In genomic region chr10:87918254-87918859, GRCh38 we compare ENCODE assay signal across 13 cellular contexts. TPM values are rescaled to one million over a fixed set of nuclear protein-coding genes. Genes with fewer than 3 reads are reported as not detected.
A peak's percentile ranks its signal among the peaks of the same experiment; 100 is the strongest.
DNase-seq lines count a peak whose midpoint lies in the region; ATAC-seq and TF ChIP-seq lines count a peak whose summit lies in the region.
"Had no signal": no experiment of that assay in that cellular context is flagged by ENCODE, and none has a peak within 500 bp of the region (broad histone marks: within the 10 kb centered on the region; RNA-seq: fewer than 3 reads in every experiment).

No MANE protein-coding gene starts in this region.

- peak; percentile 28 for ATAC-seq in central memory CD8-positive, alpha-beta T cell (replicated peaks; ENCODE audit: extremely low read depth, poor library complexity, severe bottlenecking)
- ATAC-seq in GM21381 (IDR thresholded peaks at IDR 0.05; ENCODE audit: unreplicated experiment) (no peak), HG02981 (IDR thresholded peaks at IDR 0.05; ENCODE audit: unreplicated experiment) (no peak)
- ATAC-seq: SK-N-SH treated with all-trans-retinoic acid at 6 μM for 48 hours had no signal

- peak overlapping the region; percentile 27 for H3K27ac Mint-ChIP-seq in activated T-cell treated with anti-CD3 and anti-CD28 coated beads, Interleukin-2, amount 50 U/mL, for 24 hours
- H3K27ac Mint-ChIP-seq in central memory CD8-positive, alpha-beta T cell (ENCODE audit: low read depth): peak overlapping the region; percentile 82

- peaks cover 12% of the 10 kb centered on the region for H3K9me3 Mint-ChIP-seq in activated T-cell treated with anti-CD3 and anti-CD28 coated beads, Interleukin-2, amount 50 U/mL, for 24 hours
- peaks cover 8% of the 10 kb centered on the region for H3K9me3 Mint-ChIP-seq in central memory CD8-positive, alpha-beta T cell

- no peaks in the 10 kb centered on the region for H3K27me3 Mint-ChIP-seq in activated T-cell treated with anti-CD3 and anti-CD28 coated beads, Interleukin-2, amount 50 U/mL, for 24 hours
- H3K27me3 Mint-ChIP-seq in central memory CD8-positive, alpha-beta T cell: no peaks in the 10 kb centered on the region

- peak overlapping the region; percentile 1 to 72 (median 62) for H3K27ac ChIP-seq in spleen

- H3K36me3 ChIP-seq in spleen: peaks cover 0 to 46% (median 16%) of the 10 kb centered on the region in 6 donors

- H3K4me3 Mint-ChIP-seq in activated T-cell treated with anti-CD3 and anti-CD28 coated beads, Interleukin-2, amount 50 U/mL, for 24 hours: peak overlapping the region; percentile 13
- peak overlapping the region; percentile 21 for H3K4me3 Mint-ChIP-seq in central memory CD8-positive, alpha-beta T cell

- H3K4me1 Mint-ChIP-seq in activated T-cell treated with anti-CD3 and anti-CD28 coated beads, Interleukin-2, amount 50 U/mL, for 24 hours (ENCODE audit: low read depth): peaks cover 67% of the 10 kb centered on the region
- peaks cover 72% of the 10 kb centered on the region for H3K4me1 Mint-ChIP-seq in central memory CD8-positive, alpha-beta T cell

- intact Hi-C loops in spleen (cut with DNase I; ENCODE audit: low total_unique reads): no loop called here

- peaks cover 4 to 21% (median 16%) of the 10 kb centered on the region in 8 donors for H3K9me3 ChIP-seq in spleen

- no peak for DNase-seq in activated T-cell treated with anti-CD3 and anti-CD28 coated beads, Interleukin-2, amount 50 U/mL, for 24 hours
- DNase-seq in activated T-cell treated with anti-CD3 and anti-CD28 coated beads for 4 hours (no peak), Kasumi-1 (lab: John Stamatoyannopoulos, UW) (peak; percentile 56 to 65), spleen (no peak), NCI-H2107 (lab: John Stamatoyannopoulos, UW) (no peak)
- no peak for DNase-seq in central memory CD8-positive, alpha-beta T cell (ENCODE audit: low spot score in 2 of 2)
- DNase-seq: ACHN; activated gamma-delta T cell treated with Interleukin-2 at 50 U/mL for 16 hours; NK-92 treated with Interleukin-12 subunit alpha and Interleukin-12 subunit beta, amount 100 ng/mL, for 24 hours; stimulated activated CD4-positive, alpha-beta T cell treated with anti-CD3 and anti-CD28 coated beads, Interleukin-15, amount 100 ng/mL, for 24 hours had no signal

- WGBS in spleen, 5 donors: 6 to 19% (median 9%) methylated on average over 3 of the region's 3 CpGs

- peaks cover 58% of the 10 kb centered on the region for H3K36me3 Mint-ChIP-seq in activated T-cell treated with anti-CD3 and anti-CD28 coated beads, Interleukin-2, amount 50 U/mL, for 24 hours (ENCODE audit: low read depth)
- H3K36me3 Mint-ChIP-seq in central memory CD8-positive, alpha-beta T cell (ENCODE audit: insufficient read depth): peaks cover 19% of the 10 kb centered on the region

- no peak for TF ChIP-seq POLR2A in spleen (IDR thresholded peaks at IDR 0.05)

- H3K27me3 ChIP-seq in spleen (replicated peaks in 1 of 7): no peaks in the 10 kb centered on the region

- TF ChIP-seq CTCF in spleen (IDR thresholded peaks at IDR 0.05 in 8 of 11, conservative IDR thresholded peaks at IDR 0.05 in 3 of 11): no peak

- H3K4me1 ChIP-seq in spleen: peaks cover 24 to 87% (median 75%) of the 10 kb centered on the region in 6 donors

- H3K4me3 ChIP-seq in spleen: no peak overlapping the region

RNA-seq across cellular contexts. Expression of gene PTEN, which starts 54.9 kb away (rescaled TPM):
- 100 to 1,000 TPM; 144 to 300 (median 212) TPM for total RNA-seq in spleen
- 10 to 100 TPM; 38.1 to 47.0 (median 42.0) TPM for polyA plus RNA-seq in spleen

RNA-seq across cellular contexts. Expression of gene KLLN, which starts 55.0 kb away (rescaled TPM):
- total RNA-seq in spleen: 1 to 10 TPM in 5 of 7 donors, under 1 TPM in 2; 0.54 to 2.2 (median 1.4) TPM
- polyA plus RNA-seq in spleen: under 1 TPM; 0.52 to 0.93 (median 0.80) TPM

Comparison
In these comparisons a context has a peak if more than half of its experiments do, and no peak if none do; other contexts are left out.
1. DNase-seq: peak in Kasumi-1 (2 of 2); none in activated T-cell treated with anti-CD3 and anti-CD28 coated beads, Interleukin-2, amount 50 U/mL, for 24 hours (single experiment), activated T-cell treated with anti-CD3 and anti-CD28 coated beads for 4 hours (single experiment), central memory CD8-positive, alpha-beta T cell (0 of 2), spleen (single experiment) and NCI-H2107 (single experiment).